Comparison of ENCODE assay signal across 10 cellular contexts in genomic region chr19:18465214-18465963, GRCh38. TPM values are rescaled to one million over a fixed set of nuclear protein-coding genes. Genes with fewer than 3 reads are reported as not detected.
DNase-seq lines count a peak whose midpoint lies in the region; ATAC-seq and TF ChIP-seq lines count a peak whose summit lies in the region.
"Had no signal": no experiment of that assay in that cellular context is flagged by ENCODE, and none has a peak within 500 bp of the region (broad histone marks: within the 10 kb centered on the region; RNA-seq: fewer than 3 reads in every experiment).

No MANE protein-coding gene starts in this region.

- peaks cover 57% of the 10 kb centered on the region for H3K4me1 Mint-ChIP-seq in stimulated activated naive CD8-positive, alpha-beta T cell treated with anti-CD3 and anti-CD28 coated beads, Interleukin-15, amount 100 ng/mL, for 72 hours

- H3K9me3 Mint-ChIP-seq in stimulated activated naive CD8-positive, alpha-beta T cell treated with anti-CD3 and anti-CD28 coated beads, Interleukin-15, amount 100 ng/mL, for 72 hours = no peaks in the 10 kb centered on the region
- H3K9me3 Mint-ChIP-seq: T-cell had no signal

- no peak overlapping the region for H3K4me3 Mint-ChIP-seq in stimulated activated naive CD8-positive, alpha-beta T cell treated with anti-CD3 and anti-CD28 coated beads, Interleukin-15, amount 100 ng/mL, for 72 hours
- H3K4me3 Mint-ChIP-seq: T-cell had no signal

- H3K36me3 ChIP-seq in esophagus muscularis mucosa = peaks cover under 1 to 35% (median 22%) of the 10 kb centered on the region in 4 donors
- H3K36me3 ChIP-seq in prostate gland = no peaks in the 10 kb centered on the region

- no peak for TF ChIP-seq EP300 in esophagus muscularis mucosa (IDR thresholded peaks at IDR 0.05)

- H3K9me3 ChIP-seq in esophagus muscularis mucosa (no peaks in the 10 kb centered on the region), prostate gland (no peaks in the 10 kb centered on the region)

- ATAC-seq in stimulated activated naive CD8-positive, alpha-beta T cell treated with anti-CD3 and anti-CD28 coated beads, Interleukin-15, amount 100 ng/mL, for 72 hours = no peak
- ATAC-seq in stimulated activated naive CD8-positive, alpha-beta T cell treated with anti-CD3 and anti-CD28 coated beads, Interleukin-15, Interleukin-2, amounts not matched to agents 100 U/mL and 50 U/mL, for 24 hours = no peak
- no peak for ATAC-seq in HG02571 (IDR thresholded peaks at IDR 0.05; ENCODE audit: unreplicated experiment)
- ATAC-seq: T-cell had no signal

- TF ChIP-seq CTCF in esophagus muscularis mucosa (IDR thresholded peaks at IDR 0.05) = no peak
- TF ChIP-seq CTCF in prostate gland (IDR thresholded peaks at IDR 0.05) = no peak

- H3K27me3 Mint-ChIP-seq in stimulated activated naive CD8-positive, alpha-beta T cell treated with anti-CD3 and anti-CD28 coated beads, Interleukin-15, amount 100 ng/mL, for 72 hours = no peaks in the 10 kb centered on the region
- H3K27me3 Mint-ChIP-seq: T-cell had no signal

- DNase-seq in stimulated activated naive CD8-positive, alpha-beta T cell treated with anti-CD3 and anti-CD28 coated beads, Interleukin-15, amount 100 ng/mL, for 72 hours = no peak
- no peak for DNase-seq in stimulated activated naive CD8-positive, alpha-beta T cell treated with anti-CD3 and anti-CD28 coated beads, Interleukin-15, Interleukin-2, amounts not matched to agents 100 U/mL and 50 U/mL, for 24 hours
- DNase-seq in esophagus muscularis mucosa (ENCODE audit: extremely low spot score) (no peak), prostate gland (ENCODE audit: low spot score) (no peak), activated T-cell treated with anti-CD3 and anti-CD28 coated beads for 4 hours (no peak), OCI-M1 (lab: John Stamatoyannopoulos, UW) (no peak)
- DNase-seq in stimulated activated CD4-positive, alpha-beta T cell treated with anti-CD3 and anti-CD28 coated beads, Interleukin-2, amount 100 ng/mL, for 48 hours = no peak
- DNase-seq: NK-92 treated with Interleukin-12 subunit alpha and Interleukin-12 subunit beta, amount 100 ng/mL, for 24 hours; T-cell had no signal

- no peaks in the 10 kb centered on the region for H3K27me3 ChIP-seq in esophagus muscularis mucosa
- no peaks in the 10 kb centered on the region for H3K27me3 ChIP-seq in prostate gland (replicated peaks; ENCODE audit: insufficient read depth)

- 89% methylated on average over 29 of the region's 30 CpGs for WGBS in esophagus muscularis mucosa
- WGBS in prostate gland = 78% methylated on average over 30 of the region's 30 CpGs

- H3K4me3 ChIP-seq in esophagus muscularis mucosa = no peak overlapping the region
- no peak overlapping the region for H3K4me3 ChIP-seq in prostate gland

- H3K27ac ChIP-seq in esophagus muscularis mucosa (replicated peaks in 1 of 4) (peak overlapping the region; percentile 77 to 91 (median 88)), prostate gland (peak overlapping the region; percentile 74)

- no peak for TF ChIP-seq POLR2A in esophagus muscularis mucosa (IDR thresholded peaks at IDR 0.05; ENCODE audit: low read depth)
- no peak for TF ChIP-seq POLR2A in prostate gland (IDR thresholded peaks at IDR 0.05)

- intact Hi-C loops in esophagus muscularis mucosa (cut with DNase I) = no loop called here
- intact Hi-C loops in prostate gland (cut with DNase I) = no loop called here

- H3K4me1 ChIP-seq in esophagus muscularis mucosa = peaks cover 83 to 97% (median 96%) of the 10 kb centered on the region in 4 donors
- H3K4me1 ChIP-seq in prostate gland (replicated peaks) = peaks cover 16% of the 10 kb centered on the region

- peak overlapping the region; percentile 84 to 93 for H3K27ac Mint-ChIP-seq in stimulated activated naive CD8-positive, alpha-beta T cell treated with anti-CD3 and anti-CD28 coated beads, Interleukin-15, amount 100 ng/mL, for 72 hours

RNA-seq across cellular contexts. Expression of gene ISYNA1, which starts 27.5 kb away (rescaled TPM):
- total RNA-seq in esophagus muscularis mucosa (10 to 100 TPM; 15.8 to 38.9 (median 26.2) TPM), prostate gland (100 to 1,000 TPM in 1 of 2 donors, 10 to 100 TPM in 1; 71.6 to 690 TPM)

RNA-seq across cellular contexts. Expression of gene SSBP4, which starts 46.2 kb away (rescaled TPM):
- 100 to 1,000 TPM in 1 of 4 donors, 10 to 100 TPM in 3; 53.2 to 109 (median 77.8) TPM for total RNA-seq in esophagus muscularis mucosa
- total RNA-seq in prostate gland = 100 to 1,000 TPM in 1 of 2 donors, 10 to 100 TPM in 1; 71.5 to 120 TPM

RNA-seq across cellular contexts. Expression of gene ELL, which starts 56.5 kb away (rescaled TPM):
- 10 to 100 TPM in 3 of 4 donors, 1 to 10 TPM in 1; 9.1 to 35.1 (median 20.1) TPM for total RNA-seq in esophagus muscularis mucosa
- 10 to 100 TPM; 10.7 to 44.4 TPM for total RNA-seq in prostate gland
